In the genomic region with DNA sequence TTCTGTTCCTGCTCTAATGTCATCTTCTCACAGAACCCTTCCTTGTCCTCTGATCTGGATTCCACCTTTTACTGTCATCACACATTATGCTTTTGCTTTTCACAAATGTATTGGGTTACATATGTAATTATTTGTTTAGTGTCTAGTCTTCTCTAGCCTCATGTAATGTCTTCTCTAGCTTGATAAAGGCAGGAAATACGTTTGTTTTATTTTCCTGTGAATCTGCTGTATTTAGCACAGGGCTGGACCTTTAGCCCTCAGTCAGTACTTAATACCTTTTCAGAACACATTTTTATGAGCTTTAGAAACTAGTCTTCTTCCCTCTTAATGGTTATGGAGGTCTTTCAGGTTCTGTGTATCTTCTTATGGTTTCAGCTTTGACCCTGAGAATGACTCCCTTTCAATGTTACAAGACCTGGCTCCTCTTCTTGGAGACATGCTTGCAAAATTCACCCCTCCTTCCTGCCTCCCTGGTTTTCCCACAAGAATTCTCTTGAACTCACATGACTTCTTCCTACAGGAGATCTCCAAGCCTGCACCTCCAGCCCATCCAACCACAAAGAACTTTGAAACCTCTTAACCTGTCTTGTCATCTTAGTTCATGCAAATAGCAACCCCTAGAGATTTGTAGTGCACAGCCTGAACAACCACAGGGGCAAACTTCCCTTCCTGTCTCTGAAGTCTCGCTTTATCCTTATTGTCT, we compare ENCODE assay signal across 13 cellular contexts.
DNase-seq lines count a peak whose midpoint lies in the region; ATAC-seq and TF ChIP-seq lines count a peak whose summit lies in the region.
"Had no signal": no experiment of that assay in that cellular context is flagged by ENCODE, and none has a peak within 500 bp of the region (broad histone marks: within the 10 kb centered on the region; RNA-seq: fewer than 3 reads in every experiment).

No MANE protein-coding gene starts in this region.

- peak; percentile 87 for ATAC-seq in GM21825 (IDR thresholded peaks at IDR 0.05; ENCODE audit: unreplicated experiment)
- ATAC-seq in HG03432 (IDR thresholded peaks at IDR 0.05; ENCODE audit: unreplicated experiment), result peak; percentile 88
- peak; percentile 20 for ATAC-seq in sciatic nerve
- no peak for ATAC-seq in left ventricle myocardium superior
- ATAC-seq: naive thymus-derived CD4-positive, alpha-beta T cell; upper lobe of right lung had no signal

- WGBS in thyroid gland, 2 donors, result 70 to 79% methylated on average over 2 of the region's 2 CpGs

- intact Hi-C loops in sciatic nerve (cut with DNase I) (no loop called here), left ventricle myocardium superior (cut with micrococcal nuclease) (no loop called here), thyroid gland (cut with DNase I) (no loop called here)

- H3K27ac ChIP-seq in thyroid gland, result no peak overlapping the region
- H3K27ac ChIP-seq: upper lobe of right lung had no signal

- no peaks in the 10 kb centered on the region for H3K9me3 ChIP-seq in thyroid gland
- H3K9me3 ChIP-seq: upper lobe of right lung had no signal

- no peaks in the 10 kb centered on the region for H3K4me1 ChIP-seq in thyroid gland

- DNase-seq in NCI-H510A treated with DMSO at 0.1 percent for 48 hours (lab: John Stamatoyannopoulos, UW), result peak; percentile 58
- DNase-seq in NCI-H510A (lab: John Stamatoyannopoulos, UW), result no peak
- DNase-seq in sciatic nerve (ENCODE audit: low spot score), result no peak
- no peak for DNase-seq in inferior parietal cortex (ENCODE audit: extremely low spot score)
- DNase-seq in left ventricle myocardium superior, result no peak
- DNase-seq in thyroid gland, result no peak
- DNase-seq: cortex of kidney; naive thymus-derived CD4-positive, alpha-beta T cell; NCI-H774; stimulated activated CD4-positive, alpha-beta T cell treated with anti-CD3 and anti-CD28 coated beads, Interleukin-4, amount 100 ng/mL, for 24 hours; upper lobe of right lung had no signal

- no peaks in the 10 kb centered on the region for H3K36me3 ChIP-seq in thyroid gland
- H3K36me3 ChIP-seq: upper lobe of right lung had no signal

- H3K4me3 ChIP-seq in thyroid gland (replicated peaks in 1 of 3), result no peak overlapping the region
- H3K4me3 ChIP-seq: upper lobe of right lung had no signal

- no peaks in the 10 kb centered on the region for H3K27me3 ChIP-seq in thyroid gland
- H3K27me3 ChIP-seq: upper lobe of right lung had no signal

- TF ChIP-seq POLR2A in thyroid gland (IDR thresholded peaks at IDR 0.05), result no peak

- TF ChIP-seq CTCF in thyroid gland (IDR thresholded peaks at IDR 0.05), result no peak
